In the genomic region with DNA sequence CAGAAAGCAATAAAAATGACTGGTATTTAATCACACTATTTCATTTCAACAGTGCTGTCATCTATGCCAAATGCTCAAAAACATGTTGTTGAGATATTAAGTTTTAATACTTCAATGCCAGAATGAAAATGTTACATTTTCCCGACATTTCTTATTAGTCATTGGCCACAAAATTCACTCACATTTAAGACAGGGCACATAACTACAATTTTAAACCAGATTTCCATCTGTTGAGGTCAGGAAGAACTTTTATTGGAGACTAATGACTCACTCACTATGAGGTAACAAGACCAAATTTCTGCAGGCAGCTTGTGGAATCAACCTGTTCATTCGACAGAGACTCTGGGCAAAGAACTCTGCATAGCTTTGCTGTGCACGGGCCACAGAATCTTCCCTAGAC, we compare ENCODE assay signal across 10 cellular contexts. TPM values are rescaled to one million over a fixed set of nuclear protein-coding genes. Genes with fewer than 3 reads are reported as not detected.
A peak's percentile ranks its signal among the peaks of the same experiment; 100 is the strongest.
DNase-seq lines count a peak whose midpoint lies in the region; ATAC-seq, FAIRE-seq and TF ChIP-seq lines count a peak whose summit lies in the region.
"Had no signal": no experiment of that assay in that cellular context is flagged by ENCODE, and none has a peak within 500 bp of the region (broad histone marks: within the 10 kb centered on the region; RNA-seq: fewer than 3 reads in every experiment).

No MANE protein-coding gene starts in this region.

- FAIRE-seq in GM19239 (lab: Jason Lieb, UNC), result no peak

- H3K9me3 Mint-ChIP-seq in activated naive CD8-positive, alpha-beta T cell treated with anti-CD3 and anti-CD28 coated beads, Interleukin-2, amount 50 U/mL, for 24 hours, result no peaks in the 10 kb centered on the region
- H3K9me3 Mint-ChIP-seq in type B pancreatic cell (no peaks in the 10 kb centered on the region), mesothelial cell of epicardium (no peaks in the 10 kb centered on the region)

- no peak overlapping the region for H3K4me3 Mint-ChIP-seq in activated naive CD8-positive, alpha-beta T cell treated with anti-CD3 and anti-CD28 coated beads, Interleukin-2, amount 50 U/mL, for 24 hours
- H3K4me3 Mint-ChIP-seq in type B pancreatic cell, result no peak overlapping the region
- no peak overlapping the region for H3K4me3 Mint-ChIP-seq in mesothelial cell of epicardium

- no peaks in the 10 kb centered on the region for H3K27me3 Mint-ChIP-seq in activated naive CD8-positive, alpha-beta T cell treated with anti-CD3 and anti-CD28 coated beads, Interleukin-2, amount 50 U/mL, for 24 hours
- H3K27me3 Mint-ChIP-seq in type B pancreatic cell, result no peaks in the 10 kb centered on the region
- H3K27me3 Mint-ChIP-seq in mesothelial cell of epicardium (ENCODE audit: low read depth), result no peaks in the 10 kb centered on the region

- no peak overlapping the region for H3K4me3 ChIP-seq in kidney epithelial cell (ENCODE audit: low read depth, low read length)

- H3K36me3 Mint-ChIP-seq in activated naive CD8-positive, alpha-beta T cell treated with anti-CD3 and anti-CD28 coated beads, Interleukin-2, amount 50 U/mL, for 24 hours (ENCODE audit: low read depth), result peaks cover 48% of the 10 kb centered on the region
- peaks cover 29% of the 10 kb centered on the region for H3K36me3 Mint-ChIP-seq in type B pancreatic cell
- H3K36me3 Mint-ChIP-seq in mesothelial cell of epicardium, result peaks cover 15% of the 10 kb centered on the region

- no peak for TF ChIP-seq CTCF in kidney epithelial cell (IDR thresholded peaks at IDR 0.05; ENCODE audit: insufficient read depth, low read length, poor library complexity, severe bottlenecking)
- no peak for TF ChIP-seq CTCF in type B pancreatic cell (conservative IDR thresholded peaks at IDR 0.05)
- TF ChIP-seq CTCF in mesothelial cell of epicardium (IDR thresholded peaks at IDR 0.05; ENCODE audit: unreplicated experiment), result no peak

- H3K27ac Mint-ChIP-seq in activated naive CD8-positive, alpha-beta T cell treated with anti-CD3 and anti-CD28 coated beads, Interleukin-2, amount 50 U/mL, for 24 hours, result peak overlapping the region; percentile 47
- H3K27ac Mint-ChIP-seq in type B pancreatic cell (no peak overlapping the region), mesothelial cell of epicardium (no peak overlapping the region)

- no peak for ATAC-seq in activated naive CD8-positive, alpha-beta T cell treated with anti-CD3 and anti-CD28 coated beads, Interleukin-2, amount 50 U/mL, for 24 hours
- no peak for ATAC-seq in GM21526 (IDR thresholded peaks at IDR 0.05; ENCODE audit: low FRiP score, unreplicated experiment)

- no peaks in the 10 kb centered on the region for H3K27me3 ChIP-seq in kidney epithelial cell (ENCODE audit: control insufficient read depth, insufficient read depth, low read length)

- peaks cover 57% of the 10 kb centered on the region for H3K4me1 Mint-ChIP-seq in activated naive CD8-positive, alpha-beta T cell treated with anti-CD3 and anti-CD28 coated beads, Interleukin-2, amount 50 U/mL, for 24 hours
- peaks cover 15% of the 10 kb centered on the region for H3K4me1 Mint-ChIP-seq in type B pancreatic cell (ENCODE audit: unreplicated experiment)
- peaks cover 13% of the 10 kb centered on the region for H3K4me1 Mint-ChIP-seq in mesothelial cell of epicardium

- DNase-seq in A172 (ENCODE audit: low spot score) (peak; percentile 90), H4 (ENCODE audit: low spot score) (peak; percentile 82), kidney epithelial cell (ENCODE audit: low read depth) (peak; percentile 72), GM19239 (ENCODE audit: insufficient read length, low spot score) (no peak), type B pancreatic cell (ENCODE audit: extremely low spot score, unreplicated experiment) (no peak), mesothelial cell of epicardium (ENCODE audit: low spot score in 2 of 2, unreplicated experiment in 2 of 2) (no peak)
- DNase-seq in activated naive CD8-positive, alpha-beta T cell treated with anti-CD3 and anti-CD28 coated beads, Interleukin-2, amount 50 U/mL, for 24 hours, result no peak
- DNase-seq: DND-41, NCI-H69 had no signal

- peaks cover 1% of the 10 kb centered on the region for H3K36me3 ChIP-seq in kidney epithelial cell (ENCODE audit: control insufficient read depth, insufficient read depth, low read length)

RNA-seq across cellular contexts. Expression of a gene that starts 36.8 kb away (rescaled TPM):
- 2.7 and 3.6 TPM in 2 replicates for total RNA-seq in A172 (2014; rRNA removed; shearing (Covaris generic))
- 3.6 and 3.7 TPM in 2 replicates for total RNA-seq in H4 (2014; rRNA removed; shearing (Covaris generic))
- total RNA-seq in kidney epithelial cell, result 9.8 and 11.5 TPM in 2 replicates
- total RNA-seq in type B pancreatic cell (ENCODE audit: low replicate concordance), result 14.5 and 14.8 TPM in 2 replicates
- total RNA-seq in mesothelial cell of epicardium, result 14.2 to 15.3 TPM (median 14.5 TPM) in 3 replicates

RNA-seq across cellular contexts. Expression of a gene that starts 44.2 kb away (rescaled TPM):
- total RNA-seq in A172 (2014; rRNA removed; shearing (Covaris generic)), result 0.89 and 2.1 TPM in 2 replicates
- 0.21 and 0.53 TPM in 2 replicates for total RNA-seq in H4 (2014; rRNA removed; shearing (Covaris generic))
- total RNA-seq in kidney epithelial cell (0.88 and 1.2 TPM in 2 replicates), type B pancreatic cell (ENCODE audit: low replicate concordance) (0.12 and 0.46 TPM in 2 replicates), mesothelial cell of epicardium (0.51 to 0.73 TPM (median 0.54 TPM) in 3 replicates)

RNA-seq across cellular contexts. Expression of a gene that starts 44.4 kb away (rescaled TPM):
- total RNA-seq in A172 (2014; rRNA removed; shearing (Covaris generic)), result 124 and 205 TPM in 2 replicates
- 63.3 and 92.9 TPM in 2 replicates for total RNA-seq in H4 (2014; rRNA removed; shearing (Covaris generic))
- total RNA-seq in kidney epithelial cell (75.4 and 93.7 TPM in 2 replicates), type B pancreatic cell (ENCODE audit: low replicate concordance) (72.6 and 84.7 TPM in 2 replicates), mesothelial cell of epicardium (71.3 to 77.0 TPM (median 74.2 TPM) in 3 replicates)

Comparison
In these comparisons a context has a peak if more than half of its experiments do, and no peak if none do; other contexts are left out.
1. DNase-seq: peak in A172 (single experiment), H4 (single experiment) and kidney epithelial cell (single experiment); none in activated naive CD8-positive, alpha-beta T cell treated with anti-CD3 and anti-CD28 coated beads, Interleukin-2, amount 50 U/mL, for 24 hours (single experiment), GM19239 (single experiment), type B pancreatic cell (single experiment) and mesothelial cell of epicardium (0 of 2).